Comparison of ENCODE assay signal across 19 cellular contexts in the genomic region with DNA sequence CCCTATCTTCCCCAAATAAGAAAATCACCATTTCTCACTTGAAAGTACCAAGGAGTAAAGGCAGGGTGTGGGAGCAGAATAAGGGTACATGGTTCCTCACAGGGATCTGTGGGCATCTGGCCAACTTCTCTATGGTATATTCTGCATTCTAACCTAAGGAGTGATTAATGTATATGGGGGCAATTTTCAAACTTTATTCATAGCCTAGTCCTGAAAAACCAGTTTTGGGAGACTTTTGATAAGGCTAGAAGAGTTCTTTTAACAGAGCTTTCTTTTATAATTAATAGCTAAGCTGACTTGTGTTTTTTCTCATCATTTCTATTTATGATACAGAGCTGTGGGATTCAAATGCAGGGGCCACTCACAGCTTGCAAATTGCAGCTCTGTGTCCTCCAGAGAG. TPM values are rescaled to one million over a fixed set of nuclear protein-coding genes. Genes with fewer than 3 reads are reported as not detected.
DNase-seq lines count a peak whose midpoint lies in the region; ATAC-seq and TF ChIP-seq lines count a peak whose summit lies in the region.
"Had no signal": no experiment of that assay in that cellular context is flagged by ENCODE, and none has a peak within 500 bp of the region (broad histone marks: within the 10 kb centered on the region; RNA-seq: fewer than 3 reads in every experiment).

No MANE protein-coding gene starts in this region.

- H3K4me3 ChIP-seq in PC-3 (ENCODE audit: low read length) (peak overlapping the region; percentile 45; the same call in 1 of the 2 replicates), smooth muscle cell (no peak overlapping the region)
- H3K4me3 ChIP-seq: BLaER1, GM23248 had no signal

- no peak overlapping the region for H3K9ac ChIP-seq in PC-3 (ENCODE audit: low read length)
- H3K9ac ChIP-seq in smooth muscle cell (ENCODE audit: low read depth) = no peak overlapping the region
- H3K9ac ChIP-seq: BLaER1, GM23248 had no signal

- H3K36me3 ChIP-seq in PC-3 (ENCODE audit: low read depth, low read length) (no peaks in the 10 kb centered on the region), smooth muscle cell (ENCODE audit: low read depth) (no peaks in the 10 kb centered on the region)
- H3K36me3 ChIP-seq: BLaER1 had no signal

- BruUV-seq in PC-3 (replicated peaks; lab: Mats Ljungman, UMichigan) = no TSS peak

- H3K27ac ChIP-seq in PC-3 (ENCODE audit: low read length) (peak overlapping the region; percentile 65), foreskin keratinocyte (no peak overlapping the region), smooth muscle cell (ENCODE audit: low read depth) (peak overlapping the region; percentile 43)
- H3K27ac ChIP-seq: BLaER1, GM23248, HL-60 had no signal

- H4K20me1 ChIP-seq in PC-3 (ENCODE audit: low read length) (no peaks in the 10 kb centered on the region), smooth muscle cell (ENCODE audit: low read depth) (no peaks in the 10 kb centered on the region)
- H4K20me1 ChIP-seq: BLaER1 had no signal

- H3K4me1 ChIP-seq in PC-3 (ENCODE audit: insufficient read depth, low read length) (peaks cover 56% of the 10 kb centered on the region), foreskin keratinocyte (peaks cover 24% of the 10 kb centered on the region), smooth muscle cell (ENCODE audit: low read depth) (no peaks in the 10 kb centered on the region)

- no peaks in the 10 kb centered on the region for H3K9me2 ChIP-seq in PC-3 (replicated peaks; ENCODE audit: low read length)

- TF ChIP-seq CTCF in PC-3 (conservative IDR thresholded peaks at IDR 0.05; ENCODE audit: low read depth, low read length) = no peak
- TF ChIP-seq CTCF in foreskin keratinocyte (conservative IDR thresholded peaks at IDR 0.05) = no peak
- TF ChIP-seq CTCF in smooth muscle cell (IDR thresholded peaks at IDR 0.05; ENCODE audit: borderline replicate concordance, insufficient read depth, poor library complexity, severe bottlenecking) = no peak

- intact Hi-C loops in PC-3 (cut with micrococcal nuclease) = no loop called here

- DNase-seq in HT-29 (ENCODE audit: low spot score) (peak; percentile 52), PC-3 (peak; percentile 49), foreskin keratinocyte (no peak), smooth muscle cell (lab: John Stamatoyannopoulos, UW; ENCODE audit: unreplicated experiment) (no peak), NCI-H446 (lab: John Stamatoyannopoulos, UW) (no peak)
- no peak for DNase-seq in central memory CD4-positive, alpha-beta T cell
- DNase-seq: CD8-positive, alpha-beta memory T cell; DMS153; GM23248; KBM-7; MM.1S; NCI-H1105; NCI-H1694 treated with DMSO at 0.1 percent for 48 hours; NCI-H2171; OCI-M1 had no signal

- H3K27me3 ChIP-seq in PC-3 (ENCODE audit: low read length) = no peaks in the 10 kb centered on the region
- no peaks in the 10 kb centered on the region for H3K27me3 ChIP-seq in foreskin keratinocyte
- no peaks in the 10 kb centered on the region for H3K27me3 ChIP-seq in smooth muscle cell (ENCODE audit: low read depth)
- H3K27me3 ChIP-seq: BLaER1 had no signal

- H3K4me2 ChIP-seq in PC-3 (ENCODE audit: low read length) (peak overlapping the region; percentile 74), smooth muscle cell (no peak overlapping the region)
- H3K4me2 ChIP-seq: BLaER1 had no signal

- H3K79me2 ChIP-seq in PC-3 (ENCODE audit: low read length) = no peaks in the 10 kb centered on the region
- H3K79me2 ChIP-seq in smooth muscle cell (ENCODE audit: low read depth) = no peaks in the 10 kb centered on the region

- CTCF ChIA-PET in PC-3 (lab: Charles Lee) = no interaction called here

- H3K9me3 ChIP-seq in PC-3 (ENCODE audit: low read length) = no peaks in the 10 kb centered on the region
- no peaks in the 10 kb centered on the region for H3K9me3 ChIP-seq in smooth muscle cell (replicated peaks; ENCODE audit: low read depth)
- H3K9me3 ChIP-seq: BLaER1 had no signal

- H3F3A ChIP-seq in PC-3 (ENCODE audit: low read length, unreplicated experiment) (peaks cover 12% of the 10 kb centered on the region), smooth muscle cell (ENCODE audit: low read depth) (no peaks in the 10 kb centered on the region)

- H2AFZ ChIP-seq in PC-3 (ENCODE audit: low read length) (no peak overlapping the region), smooth muscle cell (ENCODE audit: low read depth) (no peak overlapping the region)
- H2AFZ ChIP-seq: GM23248 had no signal

- POLR2A ChIA-PET in PC-3 (lab: Charles Lee; ENCODE audit: unreplicated experiment) = no interaction called here

- ATAC-seq in PC-3 = no peak
- ATAC-seq in foreskin keratinocyte = peak; percentile 5
- no peak for ATAC-seq in HG02571 (IDR thresholded peaks at IDR 0.05; ENCODE audit: unreplicated experiment)

RNA-seq across cellular contexts. Expression of gene SCEL, which starts 0.9 kb away (rescaled TPM):
- 2.1 and 3.9 TPM in 2 replicates for total RNA-seq in HT-29 (2014; rRNA removed; shearing (Covaris generic))
- total RNA-seq in PC-3 (2014; rRNA removed) = 3.0 and 3.5 TPM in 2 replicates
- 2.4 and 4.0 TPM in 2 replicates for total RNA-seq in foreskin keratinocyte
- 0.79 and 1.7 TPM in 2 replicates for polyA plus RNA-seq in foreskin keratinocyte
- 4.3 TPM in 2 replicates for total RNA-seq in smooth muscle cell
- polyA plus RNA-seq in smooth muscle cell = 0.54 and 0.55 TPM in 2 replicates
- total RNA-seq: CD8-positive, alpha-beta memory T cell; GM23248; SK-MEL-5 had no signal
- polyA plus RNA-seq: CD8-positive, alpha-beta memory T cell; GM23248 had no signal

Comparison
In these comparisons a context has a peak if more than half of its experiments do, and no peak if none do; other contexts are left out.
1. DNase-seq: peak in HT-29 (single experiment) and PC-3 (single experiment); none in foreskin keratinocyte (0 of 2), smooth muscle cell (single experiment), central memory CD4-positive, alpha-beta T cell (single experiment) and NCI-H446 (0 of 2).